In genomic region chr18:63303562-63303961, GRCh38 we compare ENCODE assay signal across 19 cellular contexts. TPM values are rescaled to one million over a fixed set of nuclear protein-coding genes. Genes with fewer than 3 reads are reported as not detected.
DNase-seq lines count a peak whose midpoint lies in the region; ATAC-seq and TF ChIP-seq lines count a peak whose summit lies in the region.
"Had no signal": no experiment of that assay in that cellular context is flagged by ENCODE, and none has a peak within 500 bp of the region (broad histone marks: within the 10 kb centered on the region; RNA-seq: fewer than 3 reads in every experiment).

No MANE protein-coding gene starts in this region.

- H3K27me3 Mint-ChIP-seq in activated naive CD4-positive, alpha-beta T cell treated with anti-CD3 and anti-CD28 coated beads, Interleukin-2, amount 50 U/mL, for 24 hours: no peaks in the 10 kb centered on the region

- H3K36me3 ChIP-seq in OCI-LY3 (replicated peaks; ENCODE audit: low read depth, low read length): peaks cover 74% of the 10 kb centered on the region
- H3K36me3 ChIP-seq in effector memory CD4-positive, alpha-beta T cell (ENCODE audit: control insufficient read depth, insufficient read depth, low read length): peaks cover 10% of the 10 kb centered on the region
- H3K36me3 ChIP-seq in transverse colon: no peaks in the 10 kb centered on the region
- no peaks in the 10 kb centered on the region for H3K36me3 ChIP-seq in hepatocyte (replicated peaks; ENCODE audit: insufficient read depth, low read depth)
- H3K36me3 ChIP-seq: gastroesophageal sphincter, SJSA1 had no signal

- TF ChIP-seq POLR2A in transverse colon (IDR thresholded peaks at IDR 0.05): no peak

- no peak for TF ChIP-seq EP300 in transverse colon (IDR thresholded peaks at IDR 0.05; ENCODE audit: low read depth)

- intact Hi-C loops in transverse colon (cut with DNase I; ENCODE audit: low total_unique reads): no loop called here

- ATAC-seq in HG03439 (IDR thresholded peaks at IDR 0.05; ENCODE audit: unreplicated experiment): no peak
- ATAC-seq: gastroesophageal sphincter, GM23338, right cardiac atrium had no signal

- TF ChIP-seq CTCF in OCI-LY3 (IDR thresholded peaks at IDR 0.05; ENCODE audit: low read depth, low read length) (no peak), transverse colon (IDR thresholded peaks at IDR 0.05) (no peak), hepatocyte (IDR thresholded peaks at IDR 0.05; ENCODE audit: poor library complexity) (no peak)

- H3K4me2 ChIP-seq in OCI-LY3 (ENCODE audit: low read length) (peak overlapping the region; percentile 36), hepatocyte (no peak overlapping the region)
- H3K4me2 ChIP-seq: GM23338 had no signal

- H3K4me1 ChIP-seq in OCI-LY3 (ENCODE audit: low read length) (peaks cover 94% of the 10 kb centered on the region), transverse colon (peaks cover 0 to 35% (median 0%) of the 10 kb centered on the region in 4 donors), hepatocyte (ENCODE audit: insufficient read depth) (no peaks in the 10 kb centered on the region)
- H3K4me1 ChIP-seq in effector memory CD4-positive, alpha-beta T cell (ENCODE audit: control insufficient read depth, insufficient read depth, low read length, poor library complexity, severe bottlenecking): peaks cover 53% of the 10 kb centered on the region

- H3K9me3 ChIP-seq in OCI-LY3 (ENCODE audit: insufficient read depth, low read length) (no peaks in the 10 kb centered on the region), transverse colon (no peaks in the 10 kb centered on the region), hepatocyte (ENCODE audit: low read depth) (no peaks in the 10 kb centered on the region)
- no peaks in the 10 kb centered on the region for H3K9me3 ChIP-seq in effector memory CD4-positive, alpha-beta T cell (ENCODE audit: control insufficient read depth, low read length)
- H3K9me3 ChIP-seq: gastroesophageal sphincter, SJSA1 had no signal

- no peak for DNase-seq in activated naive CD4-positive, alpha-beta T cell (lab: John Stamatoyannopoulos, UW)
- DNase-seq in effector memory CD4-positive, alpha-beta T cell: no peak
- DNase-seq in transverse colon (no peak), NCI-H1417 treated with DMSO at 0.1 percent for 48 hours (lab: John Stamatoyannopoulos, UW) (no peak), hepatocyte (ENCODE audit: low spot score) (no peak)
- DNase-seq: amniotic stem cell; DMS53; Karpas-422; mammary epithelial cell; NCI-H2029 treated with DMSO at 0.1 percent for 48 hours; NCI-H748 treated with DMSO at 0.1 percent for 48 hours; right cardiac atrium; stimulated activated CD4-positive, alpha-beta T cell treated with anti-CD3 and anti-CD28 coated beads, Interleukin-1b, Interleukin-23, amount 100 ng/mL, for 48 hours had no signal

- no peaks in the 10 kb centered on the region for H3K9me2 ChIP-seq in hepatocyte (replicated peaks; ENCODE audit: insufficient read depth)

- H3K27ac Mint-ChIP-seq in activated naive CD4-positive, alpha-beta T cell treated with anti-CD3 and anti-CD28 coated beads, Interleukin-2, amount 50 U/mL, for 24 hours: peak overlapping the region; percentile 98
- H3K27ac Mint-ChIP-seq: GM23338 had no signal

- H3K9me3 Mint-ChIP-seq in activated naive CD4-positive, alpha-beta T cell treated with anti-CD3 and anti-CD28 coated beads, Interleukin-2, amount 50 U/mL, for 24 hours: no peaks in the 10 kb centered on the region
- H3K9me3 Mint-ChIP-seq: GM23338 had no signal

- in situ Hi-C loops in transverse colon (cut with MboI; ENCODE audit: low pct_ligation_motif_present in 1 of 4, low pct_unique_long_range_greater_than_20kb in 1 of 4, low sequenced_read_pairs in 3 of 4): no loop called here

- H3K79me2 ChIP-seq in OCI-LY3 (ENCODE audit: low read length): peaks cover 100% of the 10 kb centered on the region
- H3K79me2 ChIP-seq in hepatocyte: no peaks in the 10 kb centered on the region

- WGBS in transverse colon (ENCODE audit: low coverage in 1 of 2), 2 donors: 76 to 90% methylated on average over 3 of the region's 3 CpGs
- 95% methylated on average over 3 of the region's 3 CpGs for WGBS in hepatocyte (ENCODE audit: low lambda C conversion rate, missing lambda C conversion rate)

- H3K27me3 ChIP-seq in OCI-LY3 (ENCODE audit: low read depth, low read length): no peaks in the 10 kb centered on the region
- H3K27me3 ChIP-seq in effector memory CD4-positive, alpha-beta T cell (replicated peaks; ENCODE audit: control insufficient read depth, insufficient read depth, low read length, poor library complexity, severe bottlenecking): no peaks in the 10 kb centered on the region
- no peaks in the 10 kb centered on the region for H3K27me3 ChIP-seq in transverse colon
- peaks cover 4% of the 10 kb centered on the region for H3K27me3 ChIP-seq in hepatocyte
- H3K27me3 ChIP-seq: gastroesophageal sphincter, SJSA1 had no signal

- H4K20me1 ChIP-seq in OCI-LY3 (ENCODE audit: insufficient read depth, low read length) (peaks cover 99% of the 10 kb centered on the region), hepatocyte (ENCODE audit: insufficient read depth, poor library complexity, severe bottlenecking) (no peaks in the 10 kb centered on the region)

- H2AFZ ChIP-seq in OCI-LY3 (ENCODE audit: low read depth, low read length) (no peak overlapping the region), hepatocyte (no peak overlapping the region)
- H2AFZ ChIP-seq: GM23338 had no signal

- H3K4me1 Mint-ChIP-seq in activated naive CD4-positive, alpha-beta T cell treated with anti-CD3 and anti-CD28 coated beads, Interleukin-2, amount 50 U/mL, for 24 hours: peaks cover 97% of the 10 kb centered on the region

- H3K9ac ChIP-seq in OCI-LY3 (ENCODE audit: low read length): no peak overlapping the region

- 0 out of 2 replicates have a peak overlapping the region, but pooled peaks have one; percentile 1 for H3K4me3 ChIP-seq in OCI-LY3 (ENCODE audit: low read length)
- no peak overlapping the region for H3K4me3 ChIP-seq in effector memory CD4-positive, alpha-beta T cell (ENCODE audit: insufficient read depth, low read depth, low read length, poor library complexity, severe bottlenecking)
- no peak overlapping the region for H3K4me3 ChIP-seq in transverse colon
- H3K4me3 ChIP-seq in hepatocyte: no peak overlapping the region
- H3K4me3 ChIP-seq: gastroesophageal sphincter, GM23338, SJSA1 had no signal

- H3K27ac ChIP-seq in OCI-LY3 (ENCODE audit: low read length) (peak overlapping the region; percentile 63; the same call in 1 of the 2 replicates), transverse colon (peak overlapping the region in 3 of 4 donors; percentile 15 to 45 (median 30)), hepatocyte (no peak overlapping the region)
- peak overlapping the region; percentile 26 for H3K27ac ChIP-seq in effector memory CD4-positive, alpha-beta T cell (ENCODE audit: insufficient read depth, low read length, poor library complexity, severe bottlenecking)
- H3K27ac ChIP-seq: SJSA1 had no signal

- peak overlapping the region; percentile 81 for H3K4me3 Mint-ChIP-seq in activated naive CD4-positive, alpha-beta T cell treated with anti-CD3 and anti-CD28 coated beads, Interleukin-2, amount 50 U/mL, for 24 hours
- H3K4me3 Mint-ChIP-seq: GM23338 had no signal

- peaks cover 36% of the 10 kb centered on the region for H3K36me3 Mint-ChIP-seq in activated naive CD4-positive, alpha-beta T cell treated with anti-CD3 and anti-CD28 coated beads, Interleukin-2, amount 50 U/mL, for 24 hours

RNA-seq across cellular contexts. Expression of gene BCL2, which starts 16.0 kb away (rescaled TPM):
- total RNA-seq in transverse colon: 10 to 100 TPM; 14.3 to 34.8 (median 23.5) TPM
- total RNA-seq in hepatocyte: 9.1 and 11.4 TPM in 2 replicates
- 0.80 and 1.0 TPM in 2 replicates for polyA plus RNA-seq in hepatocyte
